Comparison of ENCODE assay signal across 24 cellular contexts in the genomic region with DNA sequence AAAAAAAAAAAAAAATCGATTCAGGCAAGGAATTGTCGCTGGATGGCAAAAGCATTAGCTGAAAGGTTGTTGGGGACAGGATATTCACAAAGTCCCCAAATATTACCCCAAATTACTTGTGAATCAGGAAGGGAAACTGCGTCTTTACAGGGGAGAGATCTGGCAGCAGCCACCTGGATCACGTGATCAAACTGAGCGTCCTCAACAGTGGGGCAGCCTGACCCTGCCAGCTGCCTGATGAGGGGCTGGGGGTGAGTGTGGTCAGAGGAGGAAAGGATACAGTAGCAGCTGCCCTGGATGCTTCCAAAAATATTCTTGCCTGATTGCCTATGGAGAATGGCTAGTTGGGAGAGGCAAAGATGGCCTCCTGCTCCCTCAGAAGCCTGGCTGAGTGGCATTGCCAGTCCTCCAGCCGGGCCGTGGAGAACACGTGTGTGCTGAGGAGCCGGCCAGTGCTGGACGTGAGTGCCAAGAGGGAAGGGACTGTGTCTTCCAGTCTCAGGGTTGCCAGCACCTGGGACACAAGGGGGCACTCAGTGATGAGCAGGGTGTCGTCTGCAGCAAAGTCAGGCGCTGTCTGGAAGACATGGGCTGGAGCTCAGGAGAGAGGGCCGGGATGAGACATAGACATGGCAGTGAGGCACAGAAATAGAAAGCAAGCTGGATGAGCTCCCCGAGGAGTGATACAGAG. TPM values are rescaled to one million over a fixed set of nuclear protein-coding genes. Genes with fewer than 3 reads are reported as not detected.
DNase-seq lines count a peak whose midpoint lies in the region; ATAC-seq, FAIRE-seq and TF ChIP-seq lines count a peak whose summit lies in the region.
"Had no signal": no experiment of that assay in that cellular context is flagged by ENCODE, and none has a peak within 500 bp of the region (broad histone marks: within the 10 kb centered on the region; RNA-seq: fewer than 3 reads in every experiment).

No MANE protein-coding gene starts in this region.

- in situ Hi-C loops in GM12878 (cut with MboI), result no loop called here

- no peak for TF ChIP-seq EP300 in GM12878 (IDR thresholded peaks at IDR 0.05; ENCODE audit: borderline replicate concordance in 1 of 2, control insufficient read depth in 1 of 2, low read depth in 2 of 2, low read length in 2 of 2)
- no peak for TF ChIP-seq EP300 in tibial nerve (IDR thresholded peaks at IDR 0.05)

- no peak for TF ChIP-seq POLR2A in GM12878 (IDR thresholded peaks at IDR 0.05; ENCODE audit: low read depth, low read length)
- TF ChIP-seq POLR2A in tibial nerve (IDR thresholded peaks at IDR 0.05), result no peak

- SMC1A ChIA-PET in GM12878 (lab: Charles Lee; ENCODE audit: uncharacterized antibody, unreplicated experiment), result interaction anchor here (0.6 to 0.9 kb wide), 2 partner anchors 26 to 45 kb away, joined by 3 to 5 read pairs; no protein-coding TSS in a partner anchor

- H2AFZ ChIP-seq in GM12878 (ENCODE audit: control insufficient read depth, low read depth, low read length), result no peak overlapping the region
- H2AFZ ChIP-seq: PC-9 had no signal

- peaks cover 3% of the 10 kb centered on the region for H3K36me3 ChIP-seq in CD4-positive, CD25-positive, alpha-beta regulatory T cell (ENCODE audit: control insufficient read depth, insufficient read depth, low read length)
- no peaks in the 10 kb centered on the region; a peak in 2 of 4 replicates for H3K36me3 ChIP-seq in GM12878 (ENCODE audit: control insufficient read depth in 2 of 2, insufficient read depth in 2 of 2, low read length in 1 of 2)
- peaks cover 0 to 14% (median 0%) of the 10 kb centered on the region in 3 donors for H3K36me3 ChIP-seq in tibial nerve
- H3K36me3 ChIP-seq: cardiac muscle cell, pancreas had no signal

- H3K27ac Mint-ChIP-seq in CD4-positive, CD25-positive, alpha-beta regulatory T cell, result no peak overlapping the region
- H3K27ac Mint-ChIP-seq in IgD-negative memory B cell, result peak overlapping the region; percentile 56 to 93 (median 81)
- H3K27ac Mint-ChIP-seq in progenitor cell of endocrine pancreas, result peak overlapping the region; percentile 8
- H3K27ac Mint-ChIP-seq: CD8-positive, alpha-beta T cell had no signal

- CTCF ChIA-PET in GM12878 (lab: Yijun Ruan, JAX), result interaction anchor here (0.6 to 2.5 kb wide), 3 partner anchors 45 to 811 kb away, joined by 4 to 8 read pairs (median 4); no protein-coding TSS in a partner anchor

- H3K79me2 ChIP-seq in GM12878 (ENCODE audit: control insufficient read depth, insufficient read depth, low read length), result peaks cover 16% of the 10 kb centered on the region

- POLR2A ChIA-PET in GM12878 (lab: Charles Lee), result interaction anchor here (1.4 kb wide), 1 partner anchor 7 kb away, joined by 3 read pairs; no protein-coding TSS in a partner anchor

- ATAC-seq in CD4-positive, CD25-positive, alpha-beta regulatory T cell (ENCODE audit: low read depth in 2 of 2), result no peak
- ATAC-seq in GM12878 (no peak), GM21367 (IDR thresholded peaks at IDR 0.05; ENCODE audit: unreplicated experiment) (no peak)
- ATAC-seq: CD8-positive, alpha-beta T cell; naive thymus-derived CD4-positive, alpha-beta T cell; pancreas had no signal

- H3K4me3 ChIP-seq in CD4-positive, CD25-positive, alpha-beta regulatory T cell (ENCODE audit: low read depth, low read length), result no peak overlapping the region
- H3K4me3 ChIP-seq in GM12878 (no peak overlapping the region), tibial nerve (no peak overlapping the region)
- H3K4me3 ChIP-seq: cardiac muscle cell, pancreas, PC-9 had no signal

- no peaks in the 10 kb centered on the region for H3K27me3 Mint-ChIP-seq in CD4-positive, CD25-positive, alpha-beta regulatory T cell
- H3K27me3 Mint-ChIP-seq in IgD-negative memory B cell, result no peaks in the 10 kb centered on the region
- no peaks in the 10 kb centered on the region for H3K27me3 Mint-ChIP-seq in progenitor cell of endocrine pancreas
- H3K27me3 Mint-ChIP-seq: naive thymus-derived CD4-positive, alpha-beta T cell had no signal

- H3K9me3 ChIP-seq in CD4-positive, CD25-positive, alpha-beta regulatory T cell (ENCODE audit: control insufficient read depth in 2 of 2, low read length in 2 of 2), result no peaks in the 10 kb centered on the region
- H3K9me3 ChIP-seq in GM12878 (replicated peaks; ENCODE audit: control insufficient read depth, insufficient read depth, low read length) (no peaks in the 10 kb centered on the region), tibial nerve (no peaks in the 10 kb centered on the region)
- H3K9me3 ChIP-seq: pancreas had no signal

- no peak for TF ChIP-seq RAD21 in GM12878 (IDR thresholded peaks at IDR 0.05; ENCODE audit: insufficient read depth, low read depth, low read length)

- DNase-seq in CD4-positive, CD25-positive, alpha-beta regulatory T cell, result no peak
- DNase-seq in GM12878 (ENCODE audit: low read depth, low spot score) (no peak), progenitor cell of endocrine pancreas (ENCODE audit: low spot score, unreplicated experiment) (no peak), tibial nerve (ENCODE audit: low spot score in 2 of 2) (no peak)
- DNase-seq in activated CD4-positive, CD25-positive, alpha-beta regulatory T cell (lab: John Stamatoyannopoulos, UW), result no peak
- DNase-seq: activated CD4-positive, alpha-beta T cell treated with anti-CD3 and anti-CD28 coated beads, Interleukin-2, amount 50 U/mL, for 1 hour; activated effector memory CD4-positive, alpha-beta T cell treated with anti-CD3 and anti-CD28 coated beads, Interleukin-2, amount 50 U/mL, for 16 hours; CD8-positive, alpha-beta T cell; DMS53; GF-D8; head of caudate nucleus; Kasumi-1; mesendoderm; naive thymus-derived CD4-positive, alpha-beta T cell; NCI-H748 treated with DMSO at 0.1 percent for 48 hours; PC-9; SIG-M5; T-helper 1 cell had no signal

- FAIRE-seq in GM12878 (lab: Jason Lieb, UNC), result no peak
- FAIRE-seq: endothelial cell of umbilical vein, pancreas, urothelium cell line had no signal

- 68% methylated on average over 14 of the region's 14 CpGs for WGBS in GM12878 (ENCODE audit: insufficient coverage, insufficient replicate concordance, low lambda C conversion rate, missing lambda C conversion rate)
- WGBS in tibial nerve, 2 donors, result 77 to 88% methylated on average over 6 to 14 of the region's 14 CpGs

- H3K27me3 ChIP-seq in CD4-positive, CD25-positive, alpha-beta regulatory T cell (ENCODE audit: control insufficient read depth, insufficient read depth, low read length), result no peaks in the 10 kb centered on the region
- H3K27me3 ChIP-seq in GM12878 (replicated peaks in 1 of 2; ENCODE audit: control insufficient read depth in 2 of 2, insufficient read depth in 2 of 2, low read length in 1 of 2) (no peaks in the 10 kb centered on the region), tibial nerve (no peaks in the 10 kb centered on the region)
- H3K27me3 ChIP-seq: cardiac muscle cell, pancreas had no signal

- H4K20me1 ChIP-seq in GM12878 (ENCODE audit: control insufficient read depth, insufficient read depth), result no peaks in the 10 kb centered on the region

- H3K9me3 Mint-ChIP-seq in CD4-positive, CD25-positive, alpha-beta regulatory T cell, result no peaks in the 10 kb centered on the region
- H3K9me3 Mint-ChIP-seq in IgD-negative memory B cell, result no peaks in the 10 kb centered on the region
- H3K9me3 Mint-ChIP-seq in progenitor cell of endocrine pancreas (ENCODE audit: low read depth), result peaks cover 3% of the 10 kb centered on the region
- H3K9me3 Mint-ChIP-seq: CD8-positive, alpha-beta T cell; naive thymus-derived CD4-positive, alpha-beta T cell had no signal

- no peak overlapping the region for H3K9ac ChIP-seq in GM12878 (ENCODE audit: control insufficient read depth, insufficient read depth, low read length)

- RAD21 ChIA-PET in GM12878 (lab: Charles Lee; ENCODE audit: unreplicated experiment), result no interaction called here

- no peak overlapping the region for H3K4me2 ChIP-seq in GM12878 (ENCODE audit: control insufficient read depth, insufficient read depth)
- H3K4me2 ChIP-seq: PC-9 had no signal

- peak overlapping the region in 3 of 4 donors; percentile 21 to 43 (median 24) for H3K4me3 Mint-ChIP-seq in CD4-positive, CD25-positive, alpha-beta regulatory T cell
- H3K4me3 Mint-ChIP-seq in IgD-negative memory B cell (peak overlapping the region in 2 of 4 donors; percentile 34 to 36), progenitor cell of endocrine pancreas (ENCODE audit: low read depth) (peak overlapping the region; percentile 3)
- H3K4me3 Mint-ChIP-seq: CD8-positive, alpha-beta T cell; naive thymus-derived CD4-positive, alpha-beta T cell had no signal

- H3K36me3 Mint-ChIP-seq in CD4-positive, CD25-positive, alpha-beta regulatory T cell, result no peaks in the 10 kb centered on the region
- H3K36me3 Mint-ChIP-seq in IgD-negative memory B cell, result no peaks in the 10 kb centered on the region
- peaks cover 1% of the 10 kb centered on the region for H3K36me3 Mint-ChIP-seq in progenitor cell of endocrine pancreas (ENCODE audit: insufficient read depth)

- no peak overlapping the region for H3K27ac ChIP-seq in CD4-positive, CD25-positive, alpha-beta regulatory T cell (ENCODE audit: insufficient read depth, low read length, poor library complexity, severe bottlenecking)
- H3K27ac ChIP-seq in GM12878 (ENCODE audit: control insufficient read depth, insufficient read depth) (no peak overlapping the region), tibial nerve (no peak overlapping the region)
- H3K27ac ChIP-seq: cardiac muscle cell, pancreas, PC-9 had no signal

- peaks cover 0 to 42% (median 4%) of the 10 kb centered on the region in 4 donors for H3K4me1 Mint-ChIP-seq in CD4-positive, CD25-positive, alpha-beta regulatory T cell
- peaks cover 7 to 15% (median 9%) of the 10 kb centered on the region in 3 donors for H3K4me1 Mint-ChIP-seq in IgD-negative memory B cell
- H3K4me1 Mint-ChIP-seq in progenitor cell of endocrine pancreas (ENCODE audit: low read depth), result no peaks in the 10 kb centered on the region

- H3K4me1 ChIP-seq in CD4-positive, CD25-positive, alpha-beta regulatory T cell (ENCODE audit: control insufficient read depth, insufficient read depth, low read length, poor library complexity, severe bottlenecking), result peaks cover 30% of the 10 kb centered on the region
- H3K4me1 ChIP-seq in GM12878 (ENCODE audit: control insufficient read depth, insufficient read depth, low read length), result peaks cover 8% of the 10 kb centered on the region; the same call in 1 of the 2 replicates
- peaks cover 0 to 32% (median 8%) of the 10 kb centered on the region in 4 donors for H3K4me1 ChIP-seq in tibial nerve
- H3K4me1 ChIP-seq: pancreas had no signal

- intact Hi-C loops in GM12878 (cut with micrococcal nuclease; ENCODE audit: unreplicated experiment), result no loop called here

- TF ChIP-seq CTCF in GM12878 (IDR thresholded peaks at IDR 0.05 in 2 of 3, conservative IDR thresholded peaks at IDR 0.05 in 1 of 3; ENCODE audit: control insufficient read depth in 2 of 3, extremely low read depth in 1 of 3, insufficient read depth in 1 of 3, low read depth in 3 of 3, low read length in 3 of 3) (no peak), progenitor cell of endocrine pancreas (IDR thresholded peaks at IDR 0.05; ENCODE audit: unreplicated experiment) (no peak), tibial nerve (IDR thresholded peaks at IDR 0.05) (no peak)

- no TSS peak for BruUV-seq in GM12878 (replicated peaks; lab: Mats Ljungman, UMichigan)

RNA-seq across cellular contexts. Expression of gene LAGE3, which starts 3.0 kb away (rescaled TPM):
- total RNA-seq in CD4-positive, CD25-positive, alpha-beta regulatory T cell, result 8.9 TPM
- polyA plus RNA-seq in CD4-positive, CD25-positive, alpha-beta regulatory T cell, result 10 to 100 TPM; 39.5 to 47.9 (median 43.3) TPM
- 51.7 TPM for polyA plus RNA-seq in IgD-negative memory B cell
- 0.96 TPM in 1 of 2 replicates, not detected in the other for total RNA-seq in GM12878 (2013; cell fraction: nucleolus; rRNA removed)
- 32.0 and 34.6 TPM in 2 replicates for total RNA-seq in GM12878 (2014; rRNA removed)
- total RNA-seq in GM12878 (2014; rRNA removed; fragmentation: Illumina TruSeq; extraction: Trizol), result 8.9 and 9.5 TPM in 2 replicates
- total RNA-seq in GM12878 (2021), result 26.2 and 27.6 TPM in 2 replicates
- 17.0 TPM for polyA plus RNA-seq in GM12878 (2011; ENCODE audit: low read depth)
- 6.1 and 11.8 TPM in 2 replicates for polyA plus RNA-seq in GM12878 (2011; rRNA removed)
- 19.7 and 23.9 TPM in 2 replicates for polyA plus RNA-seq in GM12878 (2011; cell fraction: cytosol; rRNA removed)
- 14.8 and 16.4 TPM in 2 replicates for polyA plus RNA-seq in GM12878 (2011; cell fraction: nucleus; rRNA removed)
- 19.0 and 19.9 TPM in 2 replicates for polyA plus RNA-seq in GM12878 (2012)
- polyA plus RNA-seq in GM12878 (2014; fragmentation: Illumina TruSeq; extraction: Trizol), result 1.0 and 6.4 TPM in 2 replicates
- 10 to 100 TPM in 1 of 2 experiments, 1 to 10 TPM in 1; 5.3 to 10.2 TPM for polyA plus RNA-seq in GM12878 (2014; fragmentation: Nextera tagmentation; extraction: Ambion mirVana)
- polyA plus RNA-seq in GM12878 (2014; rRNA removed), result 28.5 and 31.7 TPM in 2 replicates
- 10 to 100 TPM; 62.8 to 63.7 TPM for polyA plus RNA-seq in GM12878 (2016; fragmentation: Nextera tagmentation; extraction: Ambion mirVana)
- 2.2 and 5.6 TPM in 2 replicates for polyA minus RNA-seq in GM12878 (2011; rRNA and poly(A)+ RNA removed)
- polyA minus RNA-seq in GM12878 (2011; cell fraction: cytosol; rRNA and poly(A)+ RNA removed), result 3.4 and 3.5 TPM in 2 replicates
- polyA minus RNA-seq in GM12878 (2011; cell fraction: nucleus; rRNA and poly(A)+ RNA removed), result 1.7 and 2.2 TPM in 2 replicates
- 12.8 and 13.5 TPM in 2 replicates for total RNA-seq in progenitor cell of endocrine pancreas
- total RNA-seq in tibial nerve, result 10 to 100 TPM; 18.8 to 46.5 (median 35.0) TPM

RNA-seq across cellular contexts. Expression of gene UBL4A, which starts 4.4 kb away (rescaled TPM):
- 12.5 TPM for total RNA-seq in CD4-positive, CD25-positive, alpha-beta regulatory T cell
- 10 to 100 TPM; 51.8 to 59.5 (median 55.0) TPM for polyA plus RNA-seq in CD4-positive, CD25-positive, alpha-beta regulatory T cell
- polyA plus RNA-seq in IgD-negative memory B cell (41.4 TPM), GM12878 (2011; rRNA removed) (14.4 and 20.4 TPM in 2 replicates), GM12878 (2014; fragmentation: Illumina TruSeq; extraction: Trizol) (12.2 and 30.0 TPM in 2 replicates), GM12878 (2014; fragmentation: Nextera tagmentation; extraction: Ambion mirVana) (1 to 10 TPM; 4.2 to 7.0 TPM), GM12878 (2014; rRNA removed) (41.1 and 43.1 TPM in 2 replicates), GM12878 (2016; fragmentation: Nextera tagmentation; extraction: Ambion mirVana) (10 to 100 TPM; 49.8 to 49.9 TPM)
- total RNA-seq in GM12878 (2013; cell fraction: nucleolus; rRNA removed), result 9.6 and 12.4 TPM in 2 replicates
- total RNA-seq in GM12878 (2014; rRNA removed) (44.2 and 45.6 TPM in 2 replicates), GM12878 (2014; rRNA removed; fragmentation: Illumina TruSeq; extraction: Trizol) (24.7 and 26.0 TPM in 2 replicates), GM12878 (2021) (34.3 and 38.0 TPM in 2 replicates), progenitor cell of endocrine pancreas (17.7 and 20.0 TPM in 2 replicates), tibial nerve (10 to 100 TPM; 39.0 to 58.5 (median 43.4) TPM)
- polyA plus RNA-seq in GM12878 (2011; ENCODE audit: low read depth), result 7.4 TPM
- polyA plus RNA-seq in GM12878 (2011; cell fraction: cytosol; rRNA removed), result 34.6 and 48.8 TPM in 2 replicates
- 30.8 and 32.9 TPM in 2 replicates for polyA plus RNA-seq in GM12878 (2011; cell fraction: nucleus; rRNA removed)
- polyA plus RNA-seq in GM12878 (2012), result 14.7 and 18.8 TPM in 2 replicates
- 14.3 and 29.7 TPM in 2 replicates for polyA minus RNA-seq in GM12878 (2011; rRNA and poly(A)+ RNA removed)
- 13.2 and 16.3 TPM in 2 replicates for polyA minus RNA-seq in GM12878 (2011; cell fraction: cytosol; rRNA and poly(A)+ RNA removed)
- polyA minus RNA-seq in GM12878 (2011; cell fraction: nucleus; rRNA and poly(A)+ RNA removed), result 11.8 and 18.9 TPM in 2 replicates

RNA-seq across cellular contexts. Expression of gene SLC10A3, which starts 8.4 kb away (rescaled TPM):
- 18.4 TPM for total RNA-seq in CD4-positive, CD25-positive, alpha-beta regulatory T cell
- polyA plus RNA-seq in CD4-positive, CD25-positive, alpha-beta regulatory T cell, result 10 to 100 TPM; 32.8 to 40.2 (median 36.7) TPM
- 54.9 TPM for polyA plus RNA-seq in IgD-negative memory B cell
- total RNA-seq in GM12878 (2013; cell fraction: nucleolus; rRNA removed), result 6.6 and 6.9 TPM in 2 replicates
- 10.3 and 14.1 TPM in 2 replicates for total RNA-seq in GM12878 (2014; rRNA removed)
- 6.4 and 7.8 TPM in 2 replicates for total RNA-seq in GM12878 (2014; rRNA removed; fragmentation: Illumina TruSeq; extraction: Trizol)
- 14.2 and 16.4 TPM in 2 replicates for total RNA-seq in GM12878 (2021)
- polyA plus RNA-seq in GM12878 (2011; ENCODE audit: low read depth), result 9.2 TPM
- polyA plus RNA-seq in GM12878 (2011; rRNA removed), result 2.1 and 4.8 TPM in 2 replicates
- polyA plus RNA-seq in GM12878 (2011; cell fraction: cytosol; rRNA removed), result 6.9 and 11.1 TPM in 2 replicates
- 16.0 and 17.5 TPM in 2 replicates for polyA plus RNA-seq in GM12878 (2011; cell fraction: nucleus; rRNA removed)
- 12.1 and 18.1 TPM in 2 replicates for polyA plus RNA-seq in GM12878 (2012)
- polyA plus RNA-seq in GM12878 (2014; fragmentation: Illumina TruSeq; extraction: Trizol), result 0.90 and 5.4 TPM in 2 replicates
- 1 to 10 TPM; 1.7 to 3.6 TPM for polyA plus RNA-seq in GM12878 (2014; fragmentation: Nextera tagmentation; extraction: Ambion mirVana)
- polyA plus RNA-seq in GM12878 (2014; rRNA removed), result 14.7 and 16.4 TPM in 2 replicates
- 10 to 100 TPM; 19.6 to 23.5 TPM for polyA plus RNA-seq in GM12878 (2016; fragmentation: Nextera tagmentation; extraction: Ambion mirVana)
- polyA minus RNA-seq in GM12878 (2011; rRNA and poly(A)+ RNA removed), result 4.1 and 8.3 TPM in 2 replicates
- polyA minus RNA-seq in GM12878 (2011; cell fraction: cytosol; rRNA and poly(A)+ RNA removed), result 2.9 and 3.6 TPM in 2 replicates
- 7.6 and 10.1 TPM in 2 replicates for polyA minus RNA-seq in GM12878 (2011; cell fraction: nucleus; rRNA and poly(A)+ RNA removed)
- total RNA-seq in progenitor cell of endocrine pancreas, result 10.4 and 10.9 TPM in 2 replicates
- 10 to 100 TPM; 17.8 to 40.6 (median 27.0) TPM for total RNA-seq in tibial nerve

RNA-seq across cellular contexts. Expression of gene PLXNA3, which starts 24.0 kb away (rescaled TPM):
- 64.6 TPM for total RNA-seq in CD4-positive, CD25-positive, alpha-beta regulatory T cell
- polyA plus RNA-seq in CD4-positive, CD25-positive, alpha-beta regulatory T cell, result 1 to 10 TPM in 1 of 4 donors, under 1 TPM in 3; 0.32 to 1.8 (median 0.34) TPM
- polyA plus RNA-seq in IgD-negative memory B cell (2.7 TPM), GM12878 (2011; rRNA removed) (3.2 and 11.0 TPM in 2 replicates), GM12878 (2014; fragmentation: Illumina TruSeq; extraction: Trizol) (4.8 and 10.8 TPM in 2 replicates), GM12878 (2014; fragmentation: Nextera tagmentation; extraction: Ambion mirVana) (under 1 TPM; 0.26 to 0.32 TPM), GM12878 (2014; rRNA removed) (14.5 and 20.1 TPM in 2 replicates), GM12878 (2016; fragmentation: Nextera tagmentation; extraction: Ambion mirVana) (1 to 10 TPM; 3.0 to 3.4 TPM)
- 41.6 and 54.9 TPM in 2 replicates for total RNA-seq in GM12878 (2013; cell fraction: nucleolus; rRNA removed)
- total RNA-seq in GM12878 (2014; rRNA removed) (2.7 and 3.6 TPM in 2 replicates), GM12878 (2014; rRNA removed; fragmentation: Illumina TruSeq; extraction: Trizol) (3.3 and 3.7 TPM in 2 replicates), GM12878 (2021) (19.2 and 26.8 TPM in 2 replicates), progenitor cell of endocrine pancreas (135 and 148 TPM in 2 replicates), tibial nerve (10 to 100 TPM; 17.0 to 44.4 (median 24.2) TPM)
- polyA plus RNA-seq in GM12878 (2011; ENCODE audit: low read depth), result 10.4 TPM
- polyA plus RNA-seq in GM12878 (2011; cell fraction: cytosol; rRNA removed), result 6.7 and 10.4 TPM in 2 replicates
- 220 and 271 TPM in 2 replicates for polyA plus RNA-seq in GM12878 (2011; cell fraction: nucleus; rRNA removed)
- 33.0 and 34.0 TPM in 2 replicates for polyA plus RNA-seq in GM12878 (2012)
- polyA minus RNA-seq in GM12878 (2011; rRNA and poly(A)+ RNA removed), result 8.2 and 8.3 TPM in 2 replicates
- 3.1 and 5.4 TPM in 2 replicates for polyA minus RNA-seq in GM12878 (2011; cell fraction: cytosol; rRNA and poly(A)+ RNA removed)
- 38.1 and 60.4 TPM in 2 replicates for polyA minus RNA-seq in GM12878 (2011; cell fraction: nucleus; rRNA and poly(A)+ RNA removed)

RNA-seq across cellular contexts. Expression of gene FAM3A, which starts 34.0 kb away (rescaled TPM):
- total RNA-seq in CD4-positive, CD25-positive, alpha-beta regulatory T cell, result 28.2 TPM
- polyA plus RNA-seq in CD4-positive, CD25-positive, alpha-beta regulatory T cell, result 10 to 100 TPM; 13.4 to 21.5 (median 19.0) TPM
- 23.6 TPM for polyA plus RNA-seq in IgD-negative memory B cell
- total RNA-seq in GM12878 (2013; cell fraction: nucleolus; rRNA removed), result 8.9 and 9.9 TPM in 2 replicates
- total RNA-seq in GM12878 (2014; rRNA removed), result 11.0 and 16.3 TPM in 2 replicates
- 6.1 and 6.2 TPM in 2 replicates for total RNA-seq in GM12878 (2014; rRNA removed; fragmentation: Illumina TruSeq; extraction: Trizol)
- 17.6 and 20.6 TPM in 2 replicates for total RNA-seq in GM12878 (2021)
- polyA plus RNA-seq in GM12878 (2011; ENCODE audit: low read depth), result 4.5 TPM
- polyA plus RNA-seq in GM12878 (2011; rRNA removed), result 3.6 and 6.6 TPM in 2 replicates
- 10.4 and 16.5 TPM in 2 replicates for polyA plus RNA-seq in GM12878 (2011; cell fraction: cytosol; rRNA removed)
- polyA plus RNA-seq in GM12878 (2011; cell fraction: nucleus; rRNA removed), result 36.5 and 39.6 TPM in 2 replicates
- polyA plus RNA-seq in GM12878 (2012), result 17.9 and 19.1 TPM in 2 replicates
- 2.1 and 5.0 TPM in 2 replicates for polyA plus RNA-seq in GM12878 (2014; fragmentation: Illumina TruSeq; extraction: Trizol)
- 1 to 10 TPM in 1 of 2 experiments, under 1 TPM in 1; 0.29 to 1.1 TPM for polyA plus RNA-seq in GM12878 (2014; fragmentation: Nextera tagmentation; extraction: Ambion mirVana)
- polyA plus RNA-seq in GM12878 (2014; rRNA removed), result 21.1 and 24.5 TPM in 2 replicates
- 10 to 100 TPM; 17.6 to 17.9 TPM for polyA plus RNA-seq in GM12878 (2016; fragmentation: Nextera tagmentation; extraction: Ambion mirVana)
- 5.4 and 5.9 TPM in 2 replicates for polyA minus RNA-seq in GM12878 (2011; rRNA and poly(A)+ RNA removed)
- 4.3 and 4.4 TPM in 2 replicates for polyA minus RNA-seq in GM12878 (2011; cell fraction: cytosol; rRNA and poly(A)+ RNA removed)
- 3.5 and 8.9 TPM in 2 replicates for polyA minus RNA-seq in GM12878 (2011; cell fraction: nucleus; rRNA and poly(A)+ RNA removed)
- total RNA-seq in progenitor cell of endocrine pancreas, result 29.5 and 34.3 TPM in 2 replicates
- 10 to 100 TPM; 40.9 to 76.5 (median 55.7) TPM for total RNA-seq in tibial nerve

Comparison
In these comparisons a context has a peak if more than half of its experiments do, and no peak if none do; other contexts are left out.
1. H3K27ac Mint-ChIP-seq: peak in IgD-negative memory B cell (3 of 3) and progenitor cell of endocrine pancreas (single experiment); none in CD4-positive, CD25-positive, alpha-beta regulatory T cell (0 of 3).